18 cellular contexts compared by ENCODE assay signal in the genomic region with DNA sequence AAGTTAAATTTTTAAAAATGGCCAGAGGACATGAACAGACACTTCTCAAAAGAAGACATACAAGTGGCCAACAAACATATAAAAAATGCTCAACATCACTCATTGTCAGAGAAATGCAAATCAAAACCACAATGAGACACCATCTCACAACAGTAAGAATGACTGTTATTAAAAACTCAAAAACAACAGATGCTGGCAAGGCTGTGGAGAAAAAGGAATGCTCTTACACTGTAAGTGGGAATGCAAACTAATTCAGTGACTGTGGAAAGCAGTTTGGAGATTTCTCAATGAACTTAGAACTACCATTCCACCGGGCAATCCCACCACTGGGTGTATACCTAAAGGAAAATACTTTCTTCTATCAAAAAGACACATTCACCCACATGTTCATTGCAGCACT.
DNase-seq lines count a peak whose midpoint lies in the region; ATAC-seq, FAIRE-seq and TF ChIP-seq lines count a peak whose summit lies in the region.
"Had no signal": no experiment of that assay in that cellular context is flagged by ENCODE, and none has a peak within 500 bp of the region (broad histone marks: within the 10 kb centered on the region; RNA-seq: fewer than 3 reads in every experiment).

No MANE protein-coding gene starts in this region.

- H3K4me3 ChIP-seq in AG04449 (ENCODE audit: low read depth, low read length) = no peak overlapping the region
- H3K4me3 ChIP-seq in cardiac fibroblast (replicated peaks in 1 of 2; ENCODE audit: low read depth in 2 of 2, low read length in 2 of 2) = no peak overlapping the region
- H3K4me3 ChIP-seq in keratinocyte (ENCODE audit: control insufficient read depth in 2 of 3, extremely low read depth in 1 of 3, insufficient read depth in 2 of 3, low read depth in 1 of 3, low read length in 3 of 3) = no peak overlapping the region
- H3K4me3 ChIP-seq: ovary, SK-N-MC, spleen had no signal

- H3K4me2 ChIP-seq in keratinocyte (ENCODE audit: control insufficient read depth, extremely low read depth, insufficient read depth, low read depth, low read length) = no peak overlapping the region

- TF ChIP-seq CTCF in AG04449 (IDR thresholded peaks at IDR 0.05; ENCODE audit: insufficient read depth, low read length, missing control alignments) = no peak
- TF ChIP-seq CTCF in cardiac fibroblast (IDR thresholded peaks at IDR 0.05; ENCODE audit: low read depth, low read length) = no peak
- no peak for TF ChIP-seq CTCF in keratinocyte (optimal IDR thresholded peaks at IDR 0.05 in 1 of 3, IDR thresholded peaks at IDR 0.05 in 1 of 3, conservative IDR thresholded peaks at IDR 0.05 in 1 of 3; ENCODE audit: extremely low read depth in 1 of 3, insufficient read depth in 2 of 3, low read length in 3 of 3)

- peak; percentile 72 for DNase-seq in AG04449 (ENCODE audit: low read depth, low spot score)
- DNase-seq in HT1080 (ENCODE audit: low read depth) = peak; percentile 57
- peak; percentile 47 to 88 for DNase-seq in cardiac fibroblast (ENCODE audit: low read depth in 2 of 2)
- DNase-seq in keratinocyte (ENCODE audit: low read depth, low spot score) = no peak
- DNase-seq in pons (ENCODE audit: low spot score) = no peak
- no peak for DNase-seq in AG20443 (ENCODE audit: low spot score)
- DNase-seq: activated CD4-positive, alpha-beta T cell treated with anti-CD3 and anti-CD28 coated beads, Interleukin-2, amount 50 U/mL, for 1 hour; glutamatergic neuron; kidney; NCI-H187; NCI-H510A treated with DMSO at 0.1 percent for 48 hours; ovary; spleen had no signal

- no peaks in the 10 kb centered on the region for H3K27me3 ChIP-seq in keratinocyte (ENCODE audit: control insufficient read depth, extremely low read depth, insufficient read depth, low read length)
- H3K27me3 ChIP-seq: ovary, spleen had no signal

- H3K9ac ChIP-seq in keratinocyte (ENCODE audit: control insufficient read depth, extremely low read depth, insufficient read depth, low read length) = no peak overlapping the region

- CTCF ChIA-PET in AG04449 (lab: Yijun Ruan, JAX) = interaction anchor here (1.4 kb wide), 1 partner anchor 40 kb away, joined by 3 read pairs; no protein-coding TSS in a partner anchor

- H3K27ac ChIP-seq in keratinocyte (ENCODE audit: control insufficient read depth, insufficient read depth, low read length) = peak overlapping the region; percentile 58
- H3K27ac ChIP-seq: ovary, SK-N-MC, spleen had no signal

- no peak for ATAC-seq in activated T-helper 17 cell treated with anti-CD3 and anti-CD28 coated beads, Interleukin-2, amount 50 U/mL, for 72 hours (replicated peaks)
- no peak for ATAC-seq in esophagus mucosa

- H3K4me1 Mint-ChIP-seq in activated T-helper 17 cell treated with anti-CD3 and anti-CD28 coated beads, Interleukin-2, amount 50 U/mL, for 72 hours = no peaks in the 10 kb centered on the region

- dilution Hi-C loops in keratinocyte (cut with MboI; ENCODE audit: extremely low pct_ligation_motif_present, low sequenced_read_pairs) = no loop called here

- H3K9me3 ChIP-seq in keratinocyte (ENCODE audit: control insufficient read depth, low read depth, low read length) = no peaks in the 10 kb centered on the region
- H3K9me3 ChIP-seq: ovary had no signal

- POLR2A ChIA-PET in AG04449 (lab: Yijun Ruan, JAX) = interaction anchor here (1.2 to 1.3 kb wide), 3 partner anchors 18 to 169 kb away, joined by 3 to 9 read pairs (median 7); a partner anchor contains a TSS

- no peaks in the 10 kb centered on the region for H4K20me1 ChIP-seq in keratinocyte (ENCODE audit: control insufficient read depth, extremely low read depth, insufficient read depth, low read length)

- peak; percentile 46 for FAIRE-seq in keratinocyte (lab: Jason Lieb, UNC)
- FAIRE-seq: A204.1, kidney had no signal

- H3K27me3 Mint-ChIP-seq in activated T-helper 17 cell treated with anti-CD3 and anti-CD28 coated beads, Interleukin-2, amount 50 U/mL, for 72 hours = peaks cover 21% of the 10 kb centered on the region

- H3K9me1 ChIP-seq in keratinocyte (ENCODE audit: control insufficient read depth, extremely low read depth, insufficient read depth, low read length) = no peaks in the 10 kb centered on the region

- H2AFZ ChIP-seq in keratinocyte (ENCODE audit: control insufficient read depth, low read length) = no peak overlapping the region

- H3K36me3 ChIP-seq in keratinocyte (ENCODE audit: control insufficient read depth in 2 of 2, extremely low read depth in 1 of 2, insufficient read depth in 2 of 2, low read length in 2 of 2) = no peaks in the 10 kb centered on the region
- H3K36me3 ChIP-seq: ovary, spleen had no signal

- no peak overlapping the region for H3K4me3 Mint-ChIP-seq in activated T-helper 17 cell treated with anti-CD3 and anti-CD28 coated beads, Interleukin-2, amount 50 U/mL, for 72 hours
- H3K4me3 Mint-ChIP-seq: activated T-helper 1 cell treated with anti-CD3 and anti-CD28 coated beads, Interleukin-12 subunit alpha, Interleukin-12 subunit beta, Interleukin-2, Interleukin-4 antibody, amounts not matched to agents 30 ng/mL and 10 ng/mL and 1 ng/mL, durations not matched to agents 14 hours and 24 hours and 36 hours had no signal

- H3K4me1 ChIP-seq in keratinocyte (ENCODE audit: control insufficient read depth, extremely low read depth, insufficient read depth, low read length) = peaks cover 15% of the 10 kb centered on the region

- H3K79me2 ChIP-seq in keratinocyte (ENCODE audit: control insufficient read depth, insufficient read depth, low read length) = no peaks in the 10 kb centered on the region

- no peak overlapping the region for H3K27ac Mint-ChIP-seq in activated T-helper 17 cell treated with anti-CD3 and anti-CD28 coated beads, Interleukin-2, amount 50 U/mL, for 72 hours
- H3K27ac Mint-ChIP-seq: activated T-helper 1 cell treated with anti-CD3 and anti-CD28 coated beads, Interleukin-12 subunit alpha, Interleukin-12 subunit beta, Interleukin-2, Interleukin-4 antibody, amounts not matched to agents 30 ng/mL and 10 ng/mL and 1 ng/mL, durations not matched to agents 14 hours and 24 hours and 36 hours had no signal

- peaks cover 14% of the 10 kb centered on the region for H3K9me3 Mint-ChIP-seq in activated T-helper 17 cell treated with anti-CD3 and anti-CD28 coated beads, Interleukin-2, amount 50 U/mL, for 72 hours

- no peaks in the 10 kb centered on the region for H3K36me3 Mint-ChIP-seq in activated T-helper 17 cell treated with anti-CD3 and anti-CD28 coated beads, Interleukin-2, amount 50 U/mL, for 72 hours (ENCODE audit: low read depth)

Comparison
In these comparisons a context has a peak if more than half of its experiments do, and no peak if none do; other contexts are left out.
1. DNase-seq: peak in AG04449 (single experiment), HT1080 (single experiment) and cardiac fibroblast (2 of 2); none in keratinocyte (single experiment), pons (single experiment) and AG20443 (single experiment).